ENCODE assay signal across 7 cellular contexts in the genomic region with DNA sequence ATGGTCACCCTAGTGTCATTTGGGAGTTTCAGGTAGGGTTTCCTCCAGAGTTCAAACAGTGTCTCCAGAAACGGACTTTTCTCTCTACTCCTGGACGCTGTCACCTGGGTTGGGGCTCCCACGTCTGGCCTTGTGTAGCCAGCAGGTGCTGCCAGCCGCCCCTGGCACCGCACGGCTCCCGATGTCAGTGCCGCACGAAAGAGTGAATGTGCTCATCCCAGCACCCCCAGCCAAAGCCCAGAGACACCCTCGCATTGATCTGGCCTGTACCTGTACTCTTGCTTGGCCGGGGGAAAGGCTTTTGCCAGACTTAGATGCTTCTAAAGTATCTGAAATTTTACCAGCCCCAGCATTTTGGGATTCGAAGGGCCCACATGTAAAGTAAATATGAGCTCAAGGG.
"Had no signal": no experiment of that assay in that cellular context is flagged by ENCODE, and none has a peak within 500 bp of the region (broad histone marks: within the 10 kb centered on the region; RNA-seq: fewer than 3 reads in every experiment).

No MANE protein-coding gene starts in this region.

- H3K9me3 ChIP-seq: HAP-1 had no signal

- ATAC-seq: HCT116, HepG2 had no signal

- H3K9ac ChIP-seq: GM23248 had no signal

- DNase-seq: GM23248, GOT3, HFFc6 had no signal

- H3K4me1 ChIP-seq: HAP-1 had no signal

- H3K27ac Mint-ChIP-seq: HFFc6 had no signal

- H3K4me3 ChIP-seq: GM23248, HAP-1 had no signal

- H3K4me3 Mint-ChIP-seq: HFFc6 had no signal

- H3K36me3 ChIP-seq: HAP-1 had no signal

- FAIRE-seq: HepG2 had no signal

- H2AFZ ChIP-seq: GM23248 had no signal

- H3K27ac ChIP-seq: GM23248, HL-60 had no signal
